9 cellular contexts compared by ENCODE assay signal in the genomic region with DNA sequence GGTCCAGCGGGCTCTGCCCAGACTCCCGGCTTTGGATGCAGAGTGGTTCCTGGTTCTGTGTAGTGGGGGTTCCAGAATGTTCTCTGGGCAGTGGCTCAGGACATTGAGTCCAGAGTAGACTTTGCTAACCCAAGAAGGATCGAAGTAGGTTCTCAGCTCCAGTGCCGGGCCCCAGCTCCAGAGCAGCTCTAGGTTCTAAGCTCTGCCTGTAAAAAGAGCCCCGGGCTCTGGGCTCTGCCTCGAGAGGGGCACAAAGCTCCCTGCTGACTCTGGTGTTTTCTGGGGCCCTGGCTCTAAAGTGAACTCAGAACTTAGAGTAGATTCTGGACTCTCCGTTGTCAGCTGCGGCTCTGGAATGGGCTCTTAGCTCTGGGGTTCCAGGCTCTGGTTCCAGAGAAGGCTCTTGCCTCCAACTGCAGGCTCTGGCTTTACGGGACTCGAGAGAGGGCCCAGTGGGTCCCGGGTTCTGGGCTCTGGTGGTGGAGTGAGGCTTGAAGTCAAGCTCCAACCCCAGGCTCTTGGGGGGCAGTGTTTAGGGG. TPM values are rescaled to one million over a fixed set of nuclear protein-coding genes. Genes with fewer than 3 reads are reported as not detected.
DNase-seq lines count a peak whose midpoint lies in the region; ATAC-seq and TF ChIP-seq lines count a peak whose summit lies in the region.
"Had no signal": no experiment of that assay in that cellular context is flagged by ENCODE, and none has a peak within 500 bp of the region (broad histone marks: within the 10 kb centered on the region; RNA-seq: fewer than 3 reads in every experiment).

No MANE protein-coding gene starts in this region.

- no peak overlapping the region for H3K27ac ChIP-seq in neural progenitor cell

- POLR2A ChIA-PET in activated CD4-positive, alpha-beta memory T cell treated with anti-CD3 and anti-CD28 coated beads for 36 hours (lab: Charles Lee) = interaction anchor here (0.5 to 1.7 kb wide), 8 partner anchors 8 to 89 kb away, joined by 3 to 11 read pairs (median 4); partner anchors contain the start of genes ARPC5L, NR6A1 and RPL35

- H3K36me3 ChIP-seq in MG63 (peaks cover 26% of the 10 kb centered on the region), neural progenitor cell (no peaks in the 10 kb centered on the region)

- H3K4me3 ChIP-seq in MG63 (peak overlapping the region; percentile 36), neural progenitor cell (peak overlapping the region; percentile 55)

- H3K4me1 Mint-ChIP-seq in CD14-positive monocyte = peaks cover 8% of the 10 kb centered on the region
- peaks cover 14 to 15% of the 10 kb centered on the region in 2 donors for H3K4me1 Mint-ChIP-seq in effector memory CD8-positive, alpha-beta T cell (ENCODE audit: low read depth in 2 of 2)
- peaks cover 17% of the 10 kb centered on the region for H3K4me1 Mint-ChIP-seq in neural progenitor cell
- H3K4me1 Mint-ChIP-seq in activated CD4-positive, alpha-beta memory T cell treated with anti-CD3 and anti-CD28 coated beads for 36 hours (ENCODE audit: low read depth) = peaks cover 23% of the 10 kb centered on the region

- H4K20me1 ChIP-seq in neural progenitor cell (ENCODE audit: low read depth) = peaks cover 31% of the 10 kb centered on the region

- no peaks in the 10 kb centered on the region for H3K9me3 ChIP-seq in MG63
- H3K9me3 ChIP-seq in neural progenitor cell (ENCODE audit: low read depth) = no peaks in the 10 kb centered on the region

- DNase-seq in CD14-positive monocyte (ENCODE audit: low spot score) (no peak), MG63 (no peak), neural progenitor cell (ENCODE audit: low spot score) (no peak), left colon (no peak), NCI-H510A treated with DMSO at 0.1 percent for 48 hours (lab: John Stamatoyannopoulos, UW) (no peak), Ammon's horn (ENCODE audit: low spot score) (no peak)
- DNase-seq in effector memory CD8-positive, alpha-beta T cell = no peak
- DNase-seq in activated CD4-positive, alpha-beta memory T cell treated with anti-CD3 and anti-CD28 coated beads for 36 hours = no peak

- H3K9me3 Mint-ChIP-seq in CD14-positive monocyte (no peaks in the 10 kb centered on the region), neural progenitor cell (no peaks in the 10 kb centered on the region)
- no peaks in the 10 kb centered on the region for H3K9me3 Mint-ChIP-seq in effector memory CD8-positive, alpha-beta T cell
- no peaks in the 10 kb centered on the region for H3K9me3 Mint-ChIP-seq in activated CD4-positive, alpha-beta memory T cell treated with anti-CD3 and anti-CD28 coated beads for 36 hours

- CTCF ChIA-PET in activated CD4-positive, alpha-beta memory T cell treated with anti-CD3 and anti-CD28 coated beads for 36 hours (lab: Charles Lee) = interaction anchor here (0.5 to 17.0 kb wide), 34 partner anchors 8 to 781 kb away, joined by 3 to 530 read pairs (median 5); partner anchors contain the start of genes ARPC5L, NR6A1, OLFML2A and RPL35

- H3K9ac ChIP-seq in neural progenitor cell = no peak overlapping the region

- H3K27me3 Mint-ChIP-seq in CD14-positive monocyte (ENCODE audit: low read depth in 3 of 3) (peaks cover 6 to 13% (median 6%) of the 10 kb centered on the region in 3 donors), neural progenitor cell (ENCODE audit: insufficient read depth, low read depth) (peaks cover 4% of the 10 kb centered on the region)
- H3K27me3 Mint-ChIP-seq in effector memory CD8-positive, alpha-beta T cell = no peaks in the 10 kb centered on the region
- H3K27me3 Mint-ChIP-seq in activated CD4-positive, alpha-beta memory T cell treated with anti-CD3 and anti-CD28 coated beads for 36 hours = peaks cover 4% of the 10 kb centered on the region

- H3K79me2 ChIP-seq in neural progenitor cell (ENCODE audit: low read depth) = peaks cover 7% of the 10 kb centered on the region

- TF ChIP-seq CTCF in CD14-positive monocyte (IDR thresholded peaks at IDR 0.05) (no peak), neural progenitor cell (IDR thresholded peaks at IDR 0.05) (no peak)

- intact Hi-C loops in CD14-positive monocyte (cut with micrococcal nuclease) (loop anchor here (1.0 to 5.0 kb wide), 5 partner anchors 79 to 236 kb away; no protein-coding TSS in a partner anchor), left colon (cut with DNase I, micrococcal nuclease) (loop anchor here (2.0 to 5.0 kb wide), 2 partner anchors 79 to 81 kb away; partner anchors contain the start of gene NR6A1 (in 1 of the 2))
- intact Hi-C loops in activated CD4-positive, alpha-beta memory T cell treated with anti-CD3 and anti-CD28 coated beads for 36 hours (cut with micrococcal nuclease) = loop anchor here (1.0 kb wide), 1 partner anchor 79 kb away; no protein-coding TSS in a partner anchor

- ATAC-seq in effector memory CD8-positive, alpha-beta T cell (replicated peaks) = peak; percentile 4
- ATAC-seq in left colon = no peak

- peak overlapping the region; percentile 77 for H3K4me2 ChIP-seq in neural progenitor cell

- H3K4me3 Mint-ChIP-seq in CD14-positive monocyte (peak overlapping the region; percentile 47 to 89), neural progenitor cell (peak overlapping the region; percentile 80)
- peak overlapping the region; percentile 74 to 76 for H3K4me3 Mint-ChIP-seq in effector memory CD8-positive, alpha-beta T cell
- H3K4me3 Mint-ChIP-seq in activated CD4-positive, alpha-beta memory T cell treated with anti-CD3 and anti-CD28 coated beads for 36 hours = no peak overlapping the region

- H3K36me3 Mint-ChIP-seq in CD14-positive monocyte (peaks cover 18 to 21% of the 10 kb centered on the region in 2 donors), neural progenitor cell (peaks cover 2% of the 10 kb centered on the region)
- H3K36me3 Mint-ChIP-seq in effector memory CD8-positive, alpha-beta T cell (ENCODE audit: insufficient read depth) = peaks cover 10% of the 10 kb centered on the region
- H3K36me3 Mint-ChIP-seq in activated CD4-positive, alpha-beta memory T cell treated with anti-CD3 and anti-CD28 coated beads for 36 hours = peaks cover 17% of the 10 kb centered on the region

- H3F3A ChIP-seq in neural progenitor cell (ENCODE audit: low read depth) = peaks cover 38% of the 10 kb centered on the region

- no peaks in the 10 kb centered on the region for H3K27me3 ChIP-seq in MG63
- H3K27me3 ChIP-seq in neural progenitor cell = no peaks in the 10 kb centered on the region

- peak overlapping the region; percentile 92 for H2AFZ ChIP-seq in neural progenitor cell (replicated peaks)

- H3K4me1 ChIP-seq in neural progenitor cell = no peaks in the 10 kb centered on the region

- H3K27ac Mint-ChIP-seq in CD14-positive monocyte = peak overlapping the region in 1 of 7 donors; percentile 30
- peak overlapping the region; percentile 85 to 90 for H3K27ac Mint-ChIP-seq in effector memory CD8-positive, alpha-beta T cell
- no peak overlapping the region for H3K27ac Mint-ChIP-seq in neural progenitor cell
- H3K27ac Mint-ChIP-seq in activated CD4-positive, alpha-beta memory T cell treated with anti-CD3 and anti-CD28 coated beads for 36 hours = no peak overlapping the region

RNA-seq across cellular contexts. Expression of gene WDR38, which starts 0.4 kb away (rescaled TPM):
- not detected for polyA plus RNA-seq in CD14-positive monocyte
- total RNA-seq in MG63 (2014; rRNA removed; shearing (Covaris generic); ENCODE audit: low replicate concordance) = not detected in 2 replicates
- not detected in 2 replicates for total RNA-seq in neural progenitor cell (ENCODE audit: low replicate concordance)
- not detected for total RNA-seq in left colon
- not detected for total RNA-seq in activated CD4-positive, alpha-beta memory T cell treated with anti-CD3 and anti-CD28 coated beads for 36 hours
- total RNA-seq: HT1080 had no signal

RNA-seq across cellular contexts. Expression of gene RPL35, which starts 8.1 kb away (rescaled TPM):
- 100 to 1,000 TPM; 660 to 828 TPM for polyA plus RNA-seq in CD14-positive monocyte
- 3,004 and 3,358 TPM in 2 replicates for total RNA-seq in MG63 (2014; rRNA removed; shearing (Covaris generic); ENCODE audit: low replicate concordance)
- 2,408 and 2,553 TPM in 2 replicates for total RNA-seq in neural progenitor cell (ENCODE audit: low replicate concordance)
- total RNA-seq in left colon = 100 to 1,000 TPM; 771 to 811 TPM
- total RNA-seq in activated CD4-positive, alpha-beta memory T cell treated with anti-CD3 and anti-CD28 coated beads for 36 hours = 1,000 to 10,000 TPM; 2,083 to 2,096 TPM

RNA-seq across cellular contexts. Expression of gene ARPC5L, which starts 8.3 kb away (rescaled TPM):
- polyA plus RNA-seq in CD14-positive monocyte = 10 to 100 TPM; 16.0 to 20.7 TPM
- total RNA-seq in MG63 (2014; rRNA removed; shearing (Covaris generic); ENCODE audit: low replicate concordance) = 48.0 and 59.7 TPM in 2 replicates
- total RNA-seq in neural progenitor cell (ENCODE audit: low replicate concordance) (24.0 and 26.2 TPM in 2 replicates), left colon (10 to 100 TPM; 43.4 to 51.6 TPM)
- 100 to 1,000 TPM; 104 to 108 TPM for total RNA-seq in activated CD4-positive, alpha-beta memory T cell treated with anti-CD3 and anti-CD28 coated beads for 36 hours

Comparison
In these comparisons a context has a peak if more than half of its experiments do, and no peak if none do; other contexts are left out.
1. H3K27ac Mint-ChIP-seq: peak in effector memory CD8-positive, alpha-beta T cell (2 of 2); none in neural progenitor cell (single experiment) and activated CD4-positive, alpha-beta memory T cell treated with anti-CD3 and anti-CD28 coated beads for 36 hours (single experiment).